Comparison of ENCODE assay signal across 1 cellular context in genomic region chr5:73136277-73136606, GRCh38.
TF ChIP-seq lines count a peak whose summit lies in the region.

No MANE protein-coding gene starts in this region.

TF ChIP-seq in GM23338, 12 proteins besides CTCF, POLR2A, EP300 and RAD21 (continued from another document):
- TF ChIP-seq ZNF331 (CRISPR knock-in tag; IDR thresholded peaks at IDR 0.05; ENCODE audit: low read depth) (no peak), STAT1 (IDR thresholded peaks at IDR 0.05; ENCODE audit: unreplicated experiment) (no peak), REST (IDR thresholded peaks at IDR 0.05; ENCODE audit: unreplicated experiment) (no peak), EZH2phosphoT487 (IDR thresholded peaks at IDR 0.05; ENCODE audit: unreplicated experiment) (no peak), POLR2AphosphoS5 (IDR thresholded peaks at IDR 0.05; ENCODE audit: low read depth) (no peak), JUNB (IDR thresholded peaks at IDR 0.05; ENCODE audit: unreplicated experiment) (no peak), NANOG (IDR thresholded peaks at IDR 0.05; ENCODE audit: borderline replicate concordance) (no peak)
